ENCODE assay signal across 3 cellular contexts in genomic region chr16:15404096-15404495, GRCh38. TPM values are rescaled to one million over a fixed set of nuclear protein-coding genes. Genes with fewer than 3 reads are reported as not detected.
"Had no signal": no experiment of that assay in that cellular context is flagged by ENCODE, and none has a peak within 500 bp of the region (broad histone marks: within the 10 kb centered on the region; RNA-seq: fewer than 3 reads in every experiment).

No MANE protein-coding gene starts in this region.

RNA-seq across cellular contexts. Expression of gene MPV17L, which starts 8.5 kb away (rescaled TPM):
- total RNA-seq: activated CD4-positive, alpha-beta T cell treated with anti-CD3 and anti-CD28 coated beads for 36 hours; activated naive CD4-positive, alpha-beta T cell treated with anti-CD3 and anti-CD28 coated beads, Interleukin-2, amount 50 U/mL, for 72 hours; activated T-helper 17 cell treated with anti-CD3 and anti-CD28 coated beads, Interleukin-2, amount 50 U/mL, for 72 hours had no signal
